1 cellular context compared by ENCODE assay signal in the genomic region with DNA sequence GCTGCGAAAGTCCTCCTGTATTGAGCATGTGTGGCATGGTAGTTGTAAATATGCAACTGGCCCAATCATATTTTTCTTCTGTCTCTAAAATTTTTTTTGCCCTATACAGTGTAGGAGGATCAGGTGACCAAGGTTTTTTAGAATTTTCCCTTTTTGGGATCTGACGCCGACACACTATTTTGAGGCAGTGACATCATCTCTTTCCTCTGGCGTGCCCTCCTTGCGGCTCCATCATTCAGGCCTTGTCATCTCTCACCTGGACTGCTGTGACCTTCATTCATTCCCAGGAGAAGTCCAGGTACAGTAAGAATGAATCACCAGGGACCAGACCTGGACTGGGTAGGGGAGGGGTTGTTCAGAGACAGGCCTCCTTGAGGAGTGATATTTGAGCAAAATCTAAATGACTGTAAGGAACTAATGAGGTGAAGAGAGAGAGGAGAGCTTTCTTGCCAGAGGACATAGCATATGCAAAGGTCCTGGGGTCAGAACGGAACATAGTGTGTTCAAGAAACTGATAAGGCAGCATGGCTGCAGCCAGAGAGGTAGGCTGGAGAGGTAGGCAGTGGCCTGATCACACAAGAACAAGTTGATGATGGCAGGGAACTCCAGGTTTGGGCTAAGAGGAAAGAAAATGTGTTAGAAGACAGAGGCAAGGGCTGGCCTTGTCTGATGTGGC.
TF ChIP-seq lines count a peak whose summit lies in the region.

No MANE protein-coding gene starts in this region.

TF ChIP-seq in IMR-90, 13 proteins besides CTCF, POLR2A, EP300 and RAD21:
- TF ChIP-seq, protein P1, sequence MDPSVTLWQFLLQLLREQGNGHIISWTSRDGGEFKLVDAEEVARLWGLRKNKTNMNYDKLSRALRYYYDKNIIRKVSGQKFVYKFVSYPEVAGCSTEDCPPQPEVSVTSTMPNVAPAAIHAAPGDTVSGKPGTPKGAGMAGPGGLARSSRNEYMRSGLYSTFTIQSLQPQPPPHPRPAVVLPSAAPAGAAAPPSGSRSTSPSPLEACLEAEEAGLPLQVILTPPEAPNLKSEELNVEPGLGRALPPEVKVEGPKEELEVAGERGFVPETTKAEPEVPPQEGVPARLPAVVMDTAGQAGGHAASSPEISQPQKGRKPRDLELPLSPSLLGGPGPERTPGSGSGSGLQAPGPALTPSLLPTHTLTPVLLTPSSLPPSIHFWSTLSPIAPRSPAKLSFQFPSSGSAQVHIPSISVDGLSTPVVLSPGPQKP (IDR thresholded peaks at IDR 0.05; ENCODE audit: borderline replicate concordance, low read depth, low read length): no peak
- no peak for TF ChIP-seq NFE2L2 (IDR thresholded peaks at IDR 0.05; ENCODE audit: low read depth, low read length)
- TF ChIP-seq FOS (IDR thresholded peaks at IDR 0.05; ENCODE audit: low read depth, low read length): no peak
- TF ChIP-seq MAFK (IDR thresholded peaks at IDR 0.05; ENCODE audit: low read depth, low read length): no peak
- no peak for TF ChIP-seq SMC3 (IDR thresholded peaks at IDR 0.05; ENCODE audit: low read depth, low read length)
- TF ChIP-seq, protein P2, sequence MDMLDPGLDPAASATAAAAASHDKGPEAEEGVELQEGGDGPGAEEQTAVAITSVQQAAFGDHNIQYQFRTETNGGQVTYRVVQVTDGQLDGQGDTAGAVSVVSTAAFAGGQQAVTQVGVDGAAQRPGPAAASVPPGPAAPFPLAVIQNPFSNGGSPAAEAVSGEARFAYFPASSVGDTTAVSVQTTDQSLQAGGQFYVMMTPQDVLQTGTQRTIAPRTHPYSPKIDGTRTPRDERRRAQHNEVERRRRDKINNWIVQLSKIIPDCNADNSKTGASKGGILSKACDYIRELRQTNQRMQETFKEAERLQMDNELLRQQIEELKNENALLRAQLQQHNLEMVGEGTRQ (IDR thresholded peaks at IDR 0.05; ENCODE audit: low read depth, low read length): no peak
- TF ChIP-seq RFX5 (IDR thresholded peaks at IDR 0.05; ENCODE audit: low read depth, low read length): no peak
- TF ChIP-seq CHD1 (IDR thresholded peaks at IDR 0.05; ENCODE audit: low read depth, low read length): no peak
- no peak for TF ChIP-seq RCOR1 (IDR thresholded peaks at IDR 0.05; ENCODE audit: insufficient replicate concordance, low read length)
- TF ChIP-seq MXI1 (IDR thresholded peaks at IDR 0.05; ENCODE audit: borderline replicate concordance, low read depth, low read length): no peak
- no peak for TF ChIP-seq CEBPB (IDR thresholded peaks at IDR 0.05; ENCODE audit: low read depth, low read length)
- TF ChIP-seq MAZ (IDR thresholded peaks at IDR 0.05; ENCODE audit: borderline replicate concordance, low read depth, low read length): no peak
- no peak for TF ChIP-seq BHLHE40 (IDR thresholded peaks at IDR 0.05; ENCODE audit: low read depth, low read length)
